ENCODE assay signal across 18 cellular contexts in the genomic region with DNA sequence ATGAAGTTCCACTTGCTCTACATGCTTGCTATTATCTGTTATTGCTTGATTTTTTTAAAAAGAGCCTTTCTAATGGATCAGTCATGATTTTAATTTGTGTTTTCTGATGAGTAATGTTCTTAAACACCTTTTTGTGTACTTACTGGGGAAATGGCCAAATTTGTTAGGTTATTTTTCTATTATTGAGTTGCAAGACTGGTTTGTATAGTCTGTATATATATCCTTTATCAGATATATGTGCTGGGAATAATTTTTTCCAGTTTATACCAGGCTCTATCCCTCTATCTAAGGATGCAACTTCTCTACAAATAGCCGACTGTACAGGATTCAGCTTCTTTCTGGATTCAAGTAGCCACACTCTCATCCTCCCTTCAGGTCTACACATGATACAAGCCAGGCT.
DNase-seq lines count a peak whose midpoint lies in the region; ATAC-seq, FAIRE-seq and TF ChIP-seq lines count a peak whose summit lies in the region.
"Had no signal": no experiment of that assay in that cellular context is flagged by ENCODE, and none has a peak within 500 bp of the region (broad histone marks: within the 10 kb centered on the region; RNA-seq: fewer than 3 reads in every experiment).

No MANE protein-coding gene starts in this region.

- H3K36me3 Mint-ChIP-seq in MCF 10A (ENCODE audit: insufficient read depth, unreplicated experiment) = no peaks in the 10 kb centered on the region
- H3K36me3 Mint-ChIP-seq: CD8-positive, alpha-beta T cell had no signal

- ATAC-seq in RWPE2 (ENCODE audit: low read depth) (no peak; the same call in 2 of the 3 replicates), GM19463 (IDR thresholded peaks at IDR 0.05; ENCODE audit: unreplicated experiment) (no peak)
- ATAC-seq: CD8-positive, alpha-beta T cell; GM12878 had no signal

- CTCF ChIA-PET in MCF 10A (lab: Yijun Ruan, JAX) (interaction anchor here (0.6 kb wide), 1 partner anchor 145 kb away, joined by 3 read pairs; no protein-coding TSS in a partner anchor), mammary epithelial cell (lab: Charles Lee; ENCODE audit: low non-redundant PET) (no interaction called here)

- POLR2A ChIA-PET in MCF 10A (lab: Yijun Ruan, JAX) = interaction anchor here (0.6 to 0.7 kb wide), 3 partner anchors 11 to 195 kb away, joined by 3 read pairs; no protein-coding TSS in a partner anchor

- H3K9me3 ChIP-seq in mammary epithelial cell (replicated peaks; ENCODE audit: insufficient read depth, low read length) (peaks cover 5% of the 10 kb centered on the region), RWPE2 (ENCODE audit: severe bottlenecking) (no peaks in the 10 kb centered on the region), keratinocyte (ENCODE audit: control insufficient read depth, low read depth, low read length) (peaks cover 8% of the 10 kb centered on the region), suprapubic skin (no peaks in the 10 kb centered on the region)

- peaks cover 7% of the 10 kb centered on the region for H3K9me3 Mint-ChIP-seq in MCF 10A (ENCODE audit: unreplicated experiment)

- H2AFZ ChIP-seq in mammary epithelial cell (ENCODE audit: low read depth, low read length) (no peak overlapping the region), keratinocyte (ENCODE audit: control insufficient read depth, low read length) (peak overlapping the region; percentile 17)
- H2AFZ ChIP-seq: GM23248 had no signal

- no peak for DNase-seq in MCF 10A (ENCODE audit: unreplicated experiment)
- no peak for DNase-seq in mammary epithelial cell
- DNase-seq in RWPE2 (ENCODE audit: low spot score) = no peak
- no peak for DNase-seq in keratinocyte (ENCODE audit: low read depth, low spot score)
- DNase-seq in suprapubic skin (ENCODE audit: low spot score in 2 of 2) = no peak
- DNase-seq in pons (ENCODE audit: low spot score) = no peak
- DNase-seq: CD8-positive, alpha-beta T cell; DMS 273 treated with DMSO at 0.1 percent for 48 hours; DMS53; DND-41; EL; GM23248; HCEC 1CT had no signal

- 100% methylated on average over 1 of the region's 1 CpG for WGBS in mammary epithelial cell (ENCODE audit: low coverage, missing lambda C conversion rate)
- whole genome bisulfite sequencing in suprapubic skin = 73% methylated on average over 1 of the region's 1 CpG

- in situ Hi-C loops in mammary epithelial cell (cut with MboI; ENCODE audit: low sequenced_read_pairs in 2 of 2) = no loop called here

- H3K9ac ChIP-seq in mammary epithelial cell (ENCODE audit: insufficient read depth, low read length) (no peak overlapping the region), keratinocyte (ENCODE audit: control insufficient read depth, extremely low read depth, insufficient read depth, low read length) (no peak overlapping the region)
- H3K9ac ChIP-seq: BLaER1 treated with 17β-estradiol and CSF1 and Interleukin-3, amounts not matched to agents 10 nM and 100 nM; GM23248 had no signal

- no peak overlapping the region for H3K4me3 ChIP-seq in mammary epithelial cell (replicated peaks in 1 of 3; ENCODE audit: insufficient read depth in 1 of 3, low read depth in 2 of 3, low read length in 3 of 3)
- H3K4me3 ChIP-seq in RWPE2 (ENCODE audit: severe bottlenecking) = no peak overlapping the region
- no peak overlapping the region for H3K4me3 ChIP-seq in keratinocyte (ENCODE audit: control insufficient read depth in 2 of 3, extremely low read depth in 1 of 3, insufficient read depth in 2 of 3, low read depth in 1 of 3, low read length in 3 of 3)
- no peak overlapping the region for H3K4me3 ChIP-seq in suprapubic skin
- H3K4me3 ChIP-seq: BLaER1 treated with 17β-estradiol and CSF1 and Interleukin-3, amounts not matched to agents 10 nM and 100 nM; GM12878; GM23248 had no signal

- H3K4me1 Mint-ChIP-seq in MCF 10A (ENCODE audit: insufficient read depth, unreplicated experiment) = peaks cover 23% of the 10 kb centered on the region
- H3K4me1 Mint-ChIP-seq: B cell had no signal

- H3K4me1 ChIP-seq in mammary epithelial cell (ENCODE audit: insufficient read depth, low read length) (peaks cover 7% of the 10 kb centered on the region), RWPE2 (ENCODE audit: insufficient read depth, poor library complexity, severe bottlenecking) (peaks cover 29% of the 10 kb centered on the region), keratinocyte (ENCODE audit: control insufficient read depth, extremely low read depth, insufficient read depth, low read length) (peaks cover 19% of the 10 kb centered on the region), suprapubic skin (peaks cover 8% of the 10 kb centered on the region)

- no peaks in the 10 kb centered on the region for H3K27me3 Mint-ChIP-seq in MCF 10A (ENCODE audit: insufficient read depth, unreplicated experiment)

- BruUV-seq in MCF 10A (replicated peaks; lab: Mats Ljungman, UMichigan) (no TSS peak), mammary epithelial cell (replicated peaks; lab: Mats Ljungman, UMichigan) (no TSS peak)

- TF ChIP-seq POLR2A in suprapubic skin (IDR thresholded peaks at IDR 0.05) = no peak

- peak overlapping the region; percentile 90 for H3K27ac Mint-ChIP-seq in MCF 10A (ENCODE audit: low read depth, unreplicated experiment)
- H3K27ac Mint-ChIP-seq: B cell; CD8-positive, alpha-beta T cell had no signal

- H3K9me1 ChIP-seq in keratinocyte (ENCODE audit: control insufficient read depth, extremely low read depth, insufficient read depth, low read length) = no peaks in the 10 kb centered on the region

- no peaks in the 10 kb centered on the region for H3K79me2 ChIP-seq in mammary epithelial cell (ENCODE audit: insufficient read depth, low read length)
- no peaks in the 10 kb centered on the region for H3K79me2 ChIP-seq in keratinocyte (ENCODE audit: control insufficient read depth, insufficient read depth, low read length)

- no peak overlapping the region for H3K4me2 ChIP-seq in mammary epithelial cell (ENCODE audit: insufficient read depth, low read depth, low read length)
- H3K4me2 ChIP-seq in keratinocyte (ENCODE audit: control insufficient read depth, extremely low read depth, insufficient read depth, low read depth, low read length) = no peak overlapping the region

- TF ChIP-seq EP300 in suprapubic skin (IDR thresholded peaks at IDR 0.05) = no peak

- H3K36me3 ChIP-seq in mammary epithelial cell (ENCODE audit: insufficient read depth, low read length) (no peaks in the 10 kb centered on the region), RWPE2 (ENCODE audit: low read depth) (no peaks in the 10 kb centered on the region), keratinocyte (ENCODE audit: control insufficient read depth in 2 of 2, extremely low read depth in 1 of 2, insufficient read depth in 2 of 2, low read length in 2 of 2) (no peaks in the 10 kb centered on the region), suprapubic skin (no peaks in the 10 kb centered on the region)
- H3K36me3 ChIP-seq: BLaER1 treated with 17β-estradiol and CSF1 and Interleukin-3, amounts not matched to agents 10 nM and 100 nM had no signal

- FAIRE-seq in keratinocyte (lab: Jason Lieb, UNC) = no peak
- FAIRE-seq: GM12878 had no signal

- H3K4me3 Mint-ChIP-seq in MCF 10A (ENCODE audit: unreplicated experiment) = no peak overlapping the region
- H3K4me3 Mint-ChIP-seq: B cell; CD8-positive, alpha-beta T cell had no signal

- no peaks in the 10 kb centered on the region for H3K27me3 ChIP-seq in mammary epithelial cell (ENCODE audit: insufficient read depth, low read length)
- H3K27me3 ChIP-seq in RWPE2 (ENCODE audit: insufficient read depth, poor library complexity, severe bottlenecking) = no peaks in the 10 kb centered on the region
- no peaks in the 10 kb centered on the region for H3K27me3 ChIP-seq in keratinocyte (ENCODE audit: control insufficient read depth, extremely low read depth, insufficient read depth, low read length)
- no peaks in the 10 kb centered on the region for H3K27me3 ChIP-seq in suprapubic skin
- H3K27me3 ChIP-seq: BLaER1 treated with 17β-estradiol and CSF1 and Interleukin-3, amounts not matched to agents 10 nM and 100 nM had no signal

- intact Hi-C loops in MCF 10A (cut with micrococcal nuclease) (no loop called here), mammary epithelial cell (cut with micrococcal nuclease) (no loop called here)

- no peak for TF ChIP-seq CTCF in MCF 10A (IDR thresholded peaks at IDR 0.05; ENCODE audit: unreplicated experiment)
- TF ChIP-seq CTCF in mammary epithelial cell (conservative IDR thresholded peaks at IDR 0.05 in 1 of 2, IDR thresholded peaks at IDR 0.05 in 1 of 2; ENCODE audit: extremely low read depth in 1 of 2, insufficient read depth in 1 of 2, low read depth in 1 of 2, low read length in 2 of 2) = no peak
- TF ChIP-seq CTCF in RWPE2 (IDR thresholded peaks at IDR 0.05; ENCODE audit: poor library complexity, severe bottlenecking) = no peak
- no peak for TF ChIP-seq CTCF in keratinocyte (optimal IDR thresholded peaks at IDR 0.05 in 1 of 3, IDR thresholded peaks at IDR 0.05 in 1 of 3, conservative IDR thresholded peaks at IDR 0.05 in 1 of 3; ENCODE audit: extremely low read depth in 1 of 3, insufficient read depth in 2 of 3, low read length in 3 of 3)
- no peak for TF ChIP-seq CTCF in suprapubic skin (IDR thresholded peaks at IDR 0.05)

- dilution Hi-C loops in mammary epithelial cell (cut with HindIII; ENCODE audit: low sequenced_read_pairs) (loop anchor here (5.0 kb wide), 1 partner anchor 143 kb away; no protein-coding TSS in a partner anchor), keratinocyte (cut with MboI; ENCODE audit: extremely low pct_ligation_motif_present, low sequenced_read_pairs) (no loop called here)

- H4K20me1 ChIP-seq in mammary epithelial cell (ENCODE audit: insufficient read depth, low read length) = no peaks in the 10 kb centered on the region
- H4K20me1 ChIP-seq in keratinocyte (ENCODE audit: control insufficient read depth, extremely low read depth, insufficient read depth, low read length) = no peaks in the 10 kb centered on the region
- H4K20me1 ChIP-seq: BLaER1 treated with 17β-estradiol and CSF1 and Interleukin-3, amounts not matched to agents 10 nM and 100 nM had no signal

- no peak overlapping the region for H3K27ac ChIP-seq in mammary epithelial cell (ENCODE audit: insufficient read depth, low read depth, low read length)
- H3K27ac ChIP-seq in RWPE2 (ENCODE audit: poor library complexity, severe bottlenecking) = peak overlapping the region; percentile 21
- H3K27ac ChIP-seq in keratinocyte (ENCODE audit: control insufficient read depth, insufficient read depth, low read length) = no peak overlapping the region
- H3K27ac ChIP-seq in suprapubic skin = no peak overlapping the region
- H3K27ac ChIP-seq: 22Rv1, GM23248 had no signal
